1 cellular context compared by ENCODE assay signal in the genomic region with DNA sequence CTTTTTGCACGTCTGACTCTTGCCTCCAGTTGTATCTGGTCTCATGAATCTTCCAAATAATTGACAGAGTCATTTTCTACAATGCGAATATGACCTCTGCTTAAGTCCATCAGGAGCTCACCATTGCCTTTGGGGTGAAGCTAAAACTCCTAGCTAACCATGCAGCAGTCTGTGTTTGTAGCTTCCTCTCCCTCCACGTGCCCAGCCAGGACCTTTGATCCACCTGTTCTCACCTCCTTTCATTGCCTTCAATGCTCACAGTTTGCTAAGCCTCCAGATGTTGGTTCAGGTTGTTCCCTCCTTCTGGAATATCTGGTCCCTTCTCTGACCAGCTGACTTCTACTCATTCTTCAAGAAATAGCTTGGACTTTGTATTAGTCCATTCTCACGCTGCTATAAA.
A peak's percentile ranks its signal among the peaks of the same experiment; 100 is the strongest.
TF ChIP-seq lines count a peak whose summit lies in the region.

No MANE protein-coding gene starts in this region.

TF ChIP-seq in HepG2, 621 proteins besides CTCF, POLR2A, EP300 and RAD21:
- TF ChIP-seq, protein P1, sequence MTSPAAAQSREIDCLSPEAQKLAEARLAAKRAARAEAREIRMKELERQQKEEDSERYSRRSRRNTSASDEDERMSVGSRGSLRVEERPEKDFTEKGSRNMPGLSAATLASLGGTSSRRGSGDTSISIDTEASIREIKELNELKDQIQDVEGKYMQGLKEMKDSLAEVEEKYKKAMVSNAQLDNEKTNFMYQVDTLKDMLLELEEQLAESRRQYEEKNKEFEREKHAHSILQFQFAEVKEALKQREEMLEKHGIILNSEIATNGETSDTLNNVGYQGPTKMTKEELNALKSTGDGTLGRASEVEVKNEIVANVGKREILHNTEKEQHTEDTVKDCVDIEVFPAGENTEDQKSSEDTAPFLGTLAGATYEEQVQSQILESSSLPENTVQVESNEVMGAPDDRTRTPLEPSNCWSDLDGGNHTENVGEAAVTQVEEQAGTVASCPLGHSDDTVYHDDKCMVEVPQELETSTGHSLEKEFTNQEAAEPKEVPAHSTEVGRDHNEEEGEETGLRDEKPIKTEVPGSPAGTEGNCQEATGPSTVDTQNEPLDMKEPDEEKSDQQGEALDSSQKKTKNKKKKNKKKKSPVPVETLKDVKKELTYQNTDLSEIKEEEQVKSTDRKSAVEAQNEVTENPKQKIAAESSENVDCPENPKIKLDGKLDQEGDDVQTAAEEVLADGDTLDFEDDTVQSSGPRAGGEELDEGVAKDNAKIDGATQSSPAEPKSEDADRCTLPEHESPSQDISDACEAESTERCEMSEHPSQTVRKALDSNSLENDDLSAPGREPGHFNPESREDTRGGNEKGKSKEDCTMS (CRISPR knock-in tag; conservative IDR thresholded peaks at IDR 0.05): no peak
- TF ChIP-seq ZNF777 (CRISPR knock-in tag; IDR thresholded peaks at IDR 0.05): no peak
- TF ChIP-seq FIP1L1 (IDR thresholded peaks at IDR 0.05; ENCODE audit: borderline replicate concordance, insufficient read depth, low read depth, low read length): no peak
- TF ChIP-seq ZNF382 (CRISPR knock-in tag; IDR thresholded peaks at IDR 0.05; ENCODE audit: borderline replicate concordance): no peak
- peak; percentile 80 for TF ChIP-seq BHLHE40 (IDR thresholded peaks at IDR 0.05; ENCODE audit: low read length)
- no peak for TF ChIP-seq NAIF1 (CRISPR knock-in tag; IDR thresholded peaks at IDR 0.05; ENCODE audit: borderline replicate concordance)
- TF ChIP-seq ZNF790 (CRISPR knock-in tag; IDR thresholded peaks at IDR 0.05; ENCODE audit: borderline replicate concordance): no peak
- TF ChIP-seq, protein P2, sequence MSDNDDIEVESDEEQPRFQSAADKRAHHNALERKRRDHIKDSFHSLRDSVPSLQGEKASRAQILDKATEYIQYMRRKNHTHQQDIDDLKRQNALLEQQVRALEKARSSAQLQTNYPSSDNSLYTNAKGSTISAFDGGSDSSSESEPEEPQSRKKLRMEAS (IDR thresholded peaks at IDR 0.05): peak; percentile 76
- no peak for TF ChIP-seq TARDBP (CRISPR knock-in tag; IDR thresholded peaks at IDR 0.05)
- TF ChIP-seq HNF4G (IDR thresholded peaks at IDR 0.05; ENCODE audit: borderline replicate concordance, low read depth, low read length): peak; percentile 30; the same call in 1 of the 2 replicates
- TF ChIP-seq HNF4G (CRISPR knock-in tag; IDR thresholded peaks at IDR 0.05; ENCODE audit: borderline replicate concordance, low read depth): no peak
- TF ChIP-seq, protein P3, sequence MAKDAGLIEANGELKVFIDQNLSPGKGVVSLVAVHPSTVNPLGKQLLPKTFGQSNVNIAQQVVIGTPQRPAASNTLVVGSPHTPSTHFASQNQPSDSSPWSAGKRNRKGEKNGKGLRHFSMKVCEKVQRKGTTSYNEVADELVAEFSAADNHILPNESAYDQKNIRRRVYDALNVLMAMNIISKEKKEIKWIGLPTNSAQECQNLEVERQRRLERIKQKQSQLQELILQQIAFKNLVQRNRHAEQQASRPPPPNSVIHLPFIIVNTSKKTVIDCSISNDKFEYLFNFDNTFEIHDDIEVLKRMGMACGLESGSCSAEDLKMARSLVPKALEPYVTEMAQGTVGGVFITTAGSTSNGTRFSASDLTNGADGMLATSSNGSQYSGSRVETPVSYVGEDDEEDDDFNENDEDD (CRISPR knock-in tag; IDR thresholded peaks at IDR 0.05; ENCODE audit: borderline replicate concordance): peak; percentile 52; the same call in 1 of the 2 replicates
- no peak for TF ChIP-seq ZBTB21 (CRISPR knock-in tag; IDR thresholded peaks at IDR 0.05)
- peak; percentile 97 for TF ChIP-seq ZKSCAN5 (CRISPR knock-in tag; IDR thresholded peaks at IDR 0.05)
- TF ChIP-seq ATM (IDR thresholded peaks at IDR 0.05; ENCODE audit: borderline replicate concordance): no peak
- TF ChIP-seq LCORL (IDR thresholded peaks at IDR 0.05): no peak
- 0 out of 2 replicates have a peak, but pooled peaks have one; percentile 23 for TF ChIP-seq LCORL (CRISPR knock-in tag; IDR thresholded peaks at IDR 0.05)
- TF ChIP-seq, protein P4, sequence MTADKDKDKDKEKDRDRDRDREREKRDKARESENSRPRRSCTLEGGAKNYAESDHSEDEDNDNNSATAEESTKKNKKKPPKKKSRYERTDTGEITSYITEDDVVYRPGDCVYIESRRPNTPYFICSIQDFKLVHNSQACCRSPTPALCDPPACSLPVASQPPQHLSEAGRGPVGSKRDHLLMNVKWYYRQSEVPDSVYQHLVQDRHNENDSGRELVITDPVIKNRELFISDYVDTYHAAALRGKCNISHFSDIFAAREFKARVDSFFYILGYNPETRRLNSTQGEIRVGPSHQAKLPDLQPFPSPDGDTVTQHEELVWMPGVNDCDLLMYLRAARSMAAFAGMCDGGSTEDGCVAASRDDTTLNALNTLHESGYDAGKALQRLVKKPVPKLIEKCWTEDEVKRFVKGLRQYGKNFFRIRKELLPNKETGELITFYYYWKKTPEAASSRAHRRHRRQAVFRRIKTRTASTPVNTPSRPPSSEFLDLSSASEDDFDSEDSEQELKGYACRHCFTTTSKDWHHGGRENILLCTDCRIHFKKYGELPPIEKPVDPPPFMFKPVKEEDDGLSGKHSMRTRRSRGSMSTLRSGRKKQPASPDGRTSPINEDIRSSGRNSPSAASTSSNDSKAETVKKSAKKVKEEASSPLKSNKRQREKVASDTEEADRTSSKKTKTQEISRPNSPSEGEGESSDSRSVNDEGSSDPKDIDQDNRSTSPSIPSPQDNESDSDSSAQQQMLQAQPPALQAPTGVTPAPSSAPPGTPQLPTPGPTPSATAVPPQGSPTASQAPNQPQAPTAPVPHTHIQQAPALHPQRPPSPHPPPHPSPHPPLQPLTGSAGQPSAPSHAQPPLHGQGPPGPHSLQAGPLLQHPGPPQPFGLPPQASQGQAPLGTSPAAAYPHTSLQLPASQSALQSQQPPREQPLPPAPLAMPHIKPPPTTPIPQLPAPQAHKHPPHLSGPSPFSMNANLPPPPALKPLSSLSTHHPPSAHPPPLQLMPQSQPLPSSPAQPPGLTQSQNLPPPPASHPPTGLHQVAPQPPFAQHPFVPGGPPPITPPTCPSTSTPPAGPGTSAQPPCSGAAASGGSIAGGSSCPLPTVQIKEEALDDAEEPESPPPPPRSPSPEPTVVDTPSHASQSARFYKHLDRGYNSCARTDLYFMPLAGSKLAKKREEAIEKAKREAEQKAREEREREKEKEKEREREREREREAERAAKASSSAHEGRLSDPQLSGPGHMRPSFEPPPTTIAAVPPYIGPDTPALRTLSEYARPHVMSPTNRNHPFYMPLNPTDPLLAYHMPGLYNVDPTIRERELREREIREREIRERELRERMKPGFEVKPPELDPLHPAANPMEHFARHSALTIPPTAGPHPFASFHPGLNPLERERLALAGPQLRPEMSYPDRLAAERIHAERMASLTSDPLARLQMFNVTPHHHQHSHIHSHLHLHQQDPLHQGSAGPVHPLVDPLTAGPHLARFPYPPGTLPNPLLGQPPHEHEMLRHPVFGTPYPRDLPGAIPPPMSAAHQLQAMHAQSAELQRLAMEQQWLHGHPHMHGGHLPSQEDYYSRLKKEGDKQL (CRISPR knock-in tag; IDR thresholded peaks at IDR 0.05; ENCODE audit: low read depth): no peak
- no peak for TF ChIP-seq ZNF333 (CRISPR knock-in tag; IDR thresholded peaks at IDR 0.05; ENCODE audit: borderline replicate concordance)
- TF ChIP-seq ZNF543 (CRISPR knock-in tag; IDR thresholded peaks at IDR 0.05): no peak
- TF ChIP-seq DNMT3B (CRISPR knock-in tag; conservative IDR thresholded peaks at IDR 0.05): no peak
- TF ChIP-seq RFX1 (IDR thresholded peaks at IDR 0.05): no peak
- TF ChIP-seq, protein P5, sequence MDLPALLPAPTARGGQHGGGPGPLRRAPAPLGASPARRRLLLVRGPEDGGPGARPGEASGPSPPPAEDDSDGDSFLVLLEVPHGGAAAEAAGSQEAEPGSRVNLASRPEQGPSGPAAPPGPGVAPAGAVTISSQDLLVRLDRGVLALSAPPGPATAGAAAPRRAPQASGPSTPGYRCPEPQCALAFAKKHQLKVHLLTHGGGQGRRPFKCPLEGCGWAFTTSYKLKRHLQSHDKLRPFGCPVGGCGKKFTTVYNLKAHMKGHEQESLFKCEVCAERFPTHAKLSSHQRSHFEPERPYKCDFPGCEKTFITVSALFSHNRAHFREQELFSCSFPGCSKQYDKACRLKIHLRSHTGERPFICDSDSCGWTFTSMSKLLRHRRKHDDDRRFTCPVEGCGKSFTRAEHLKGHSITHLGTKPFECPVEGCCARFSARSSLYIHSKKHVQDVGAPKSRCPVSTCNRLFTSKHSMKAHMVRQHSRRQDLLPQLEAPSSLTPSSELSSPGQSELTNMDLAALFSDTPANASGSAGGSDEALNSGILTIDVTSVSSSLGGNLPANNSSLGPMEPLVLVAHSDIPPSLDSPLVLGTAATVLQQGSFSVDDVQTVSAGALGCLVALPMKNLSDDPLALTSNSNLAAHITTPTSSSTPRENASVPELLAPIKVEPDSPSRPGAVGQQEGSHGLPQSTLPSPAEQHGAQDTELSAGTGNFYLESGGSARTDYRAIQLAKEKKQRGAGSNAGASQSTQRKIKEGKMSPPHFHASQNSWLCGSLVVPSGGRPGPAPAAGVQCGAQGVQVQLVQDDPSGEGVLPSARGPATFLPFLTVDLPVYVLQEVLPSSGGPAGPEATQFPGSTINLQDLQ (CRISPR knock-in tag; IDR thresholded peaks at IDR 0.05): no peak
- TF ChIP-seq, protein P6, sequence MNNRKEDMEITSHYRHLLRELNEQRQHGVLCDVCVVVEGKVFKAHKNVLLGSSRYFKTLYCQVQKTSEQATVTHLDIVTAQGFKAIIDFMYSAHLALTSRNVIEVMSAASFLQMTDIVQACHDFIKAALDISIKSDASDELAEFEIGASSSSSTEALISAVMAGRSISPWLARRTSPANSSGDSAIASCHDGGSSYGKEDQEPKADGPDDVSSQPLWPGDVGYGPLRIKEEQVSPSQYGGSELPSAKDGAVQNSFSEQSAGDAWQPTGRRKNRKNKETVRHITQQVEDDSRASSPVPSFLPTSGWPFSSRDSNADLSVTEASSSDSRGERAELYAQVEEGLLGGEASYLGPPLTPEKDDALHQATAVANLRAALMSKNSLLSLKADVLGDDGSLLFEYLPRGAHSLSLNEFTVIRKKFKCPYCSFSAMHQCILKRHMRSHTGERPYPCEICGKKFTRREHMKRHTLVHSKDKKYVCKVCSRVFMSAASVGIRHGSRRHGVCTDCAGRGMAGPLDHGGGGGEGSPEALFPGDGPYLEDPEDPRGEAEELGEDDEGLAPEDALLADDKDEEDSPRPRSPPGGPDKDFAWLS (CRISPR knock-in tag; IDR thresholded peaks at IDR 0.05; ENCODE audit: borderline replicate concordance): no peak
- TF ChIP-seq HMG20A (CRISPR knock-in tag; IDR thresholded peaks at IDR 0.05; ENCODE audit: borderline replicate concordance): 0 out of 2 replicates have a peak, but pooled peaks have one; percentile 9
- TF ChIP-seq MYC (CRISPR knock-in tag; IDR thresholded peaks at IDR 0.05; ENCODE audit: borderline replicate concordance): 0 out of 2 replicates have a peak, but pooled peaks have one; percentile 30
- no peak for TF ChIP-seq KAT8 (CRISPR knock-in tag; IDR thresholded peaks at IDR 0.05)
- peak; percentile 19; the same call in 1 of the 2 replicates for TF ChIP-seq TGIF2 (CRISPR knock-in tag; IDR thresholded peaks at IDR 0.05)
- TF ChIP-seq ZNF441 (CRISPR knock-in tag; IDR thresholded peaks at IDR 0.05; ENCODE audit: borderline replicate concordance): 0 out of 2 replicates have a peak, but pooled peaks have one; percentile 47
- TF ChIP-seq ZNF816 (CRISPR knock-in tag; IDR thresholded peaks at IDR 0.05; ENCODE audit: borderline replicate concordance): no peak
- TF ChIP-seq SNAI1 (CRISPR knock-in tag; IDR thresholded peaks at IDR 0.05; ENCODE audit: borderline replicate concordance): no peak
- TF ChIP-seq, protein P7, sequence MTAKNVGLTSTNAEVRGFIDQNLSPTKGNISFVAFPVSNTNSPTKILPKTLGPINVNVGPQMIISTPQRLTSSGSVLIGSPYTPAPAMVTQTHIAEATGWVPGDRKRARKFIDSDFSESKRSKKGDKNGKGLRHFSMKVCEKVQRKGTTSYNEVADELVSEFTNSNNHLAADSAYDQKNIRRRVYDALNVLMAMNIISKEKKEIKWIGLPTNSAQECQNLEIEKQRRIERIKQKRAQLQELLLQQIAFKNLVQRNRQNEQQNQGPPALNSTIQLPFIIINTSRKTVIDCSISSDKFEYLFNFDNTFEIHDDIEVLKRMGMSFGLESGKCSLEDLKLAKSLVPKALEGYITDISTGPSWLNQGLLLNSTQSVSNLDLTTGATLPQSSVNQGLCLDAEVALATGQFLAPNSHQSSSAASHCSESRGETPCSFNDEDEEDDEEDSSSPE (CRISPR knock-in tag; IDR thresholded peaks at IDR 0.05): 0 out of 2 replicates have a peak, but pooled peaks have one; percentile 31
- TF ChIP-seq, protein P8, sequence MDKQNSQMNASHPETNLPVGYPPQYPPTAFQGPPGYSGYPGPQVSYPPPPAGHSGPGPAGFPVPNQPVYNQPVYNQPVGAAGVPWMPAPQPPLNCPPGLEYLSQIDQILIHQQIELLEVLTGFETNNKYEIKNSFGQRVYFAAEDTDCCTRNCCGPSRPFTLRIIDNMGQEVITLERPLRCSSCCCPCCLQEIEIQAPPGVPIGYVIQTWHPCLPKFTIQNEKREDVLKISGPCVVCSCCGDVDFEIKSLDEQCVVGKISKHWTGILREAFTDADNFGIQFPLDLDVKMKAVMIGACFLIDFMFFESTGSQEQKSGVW (CRISPR knock-in tag; IDR thresholded peaks at IDR 0.05; ENCODE audit: borderline replicate concordance): 0 out of 2 replicates have a peak, but pooled peaks have one; percentile 51
- TF ChIP-seq, protein P9, sequence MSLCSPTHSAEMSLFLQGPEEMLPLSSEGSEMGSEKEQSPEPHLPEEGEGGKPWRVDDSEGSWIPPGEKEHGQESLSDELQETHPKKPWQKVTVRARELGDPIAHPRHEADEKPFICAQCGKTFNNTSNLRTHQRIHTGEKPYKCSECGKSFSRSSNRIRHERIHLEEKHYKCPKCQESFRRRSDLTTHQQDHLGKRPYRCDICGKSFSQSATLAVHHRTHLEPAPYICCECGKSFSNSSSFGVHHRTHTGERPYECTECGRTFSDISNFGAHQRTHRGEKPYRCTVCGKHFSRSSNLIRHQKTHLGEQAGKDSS (CRISPR knock-in tag; IDR thresholded peaks at IDR 0.05; ENCODE audit: borderline replicate concordance, low read depth): 0 out of 2 replicates have a peak, but pooled peaks have one; percentile 17
- TF ChIP-seq TEAD3 (CRISPR knock-in tag; optimal IDR thresholded peaks at IDR 0.05; ENCODE audit: borderline replicate concordance): peak; percentile 26
- TF ChIP-seq RFXAP (CRISPR knock-in tag; IDR thresholded peaks at IDR 0.05; ENCODE audit: borderline replicate concordance): no peak
- TF ChIP-seq ZSCAN31 (CRISPR knock-in tag; IDR thresholded peaks at IDR 0.05; ENCODE audit: low read depth): no peak
- TF ChIP-seq ZFP36L2 (CRISPR knock-in tag; IDR thresholded peaks at IDR 0.05): no peak
- TF ChIP-seq ZNF766 (CRISPR knock-in tag; IDR thresholded peaks at IDR 0.05; ENCODE audit: borderline replicate concordance): no peak
- no peak for TF ChIP-seq NR2F6 (IDR thresholded peaks at IDR 0.05)
- peak; percentile 34; the same call in 1 of the 2 replicates for TF ChIP-seq NR2F6 (CRISPR knock-in tag; IDR thresholded peaks at IDR 0.05)
- peak; percentile 76 for TF ChIP-seq HNF4A (CRISPR knock-in tag; IDR thresholded peaks at IDR 0.05)
